In genomic region chr5:172886974-172887491, GRCh38 we compare ENCODE assay signal across 9 cellular contexts. TPM values are rescaled to one million over a fixed set of nuclear protein-coding genes. Genes with fewer than 3 reads are reported as not detected.
A peak's percentile ranks its signal among the peaks of the same experiment; 100 is the strongest.
DNase-seq lines count a peak whose midpoint lies in the region; ATAC-seq and TF ChIP-seq lines count a peak whose summit lies in the region.
"Had no signal": no experiment of that assay in that cellular context is flagged by ENCODE, and none has a peak within 500 bp of the region (broad histone marks: within the 10 kb centered on the region; RNA-seq: fewer than 3 reads in every experiment).

No MANE protein-coding gene starts in this region.

- intact Hi-C loops in ascending aorta (cut with DNase I) (no loop called here), left cardiac atrium (cut with DNase I) (no loop called here), psoas muscle (cut with DNase I) (no loop called here)

- H3K36me3 ChIP-seq in ascending aorta: peaks cover 0 to 9% of the 10 kb centered on the region in 2 donors
- H3K36me3 ChIP-seq in psoas muscle (ENCODE audit: insufficient read depth in 1 of 2, low read depth in 1 of 2): peaks cover 0 to 22% of the 10 kb centered on the region in 2 donors
- H3K36me3 ChIP-seq in MG63: peaks cover 80% of the 10 kb centered on the region

- H3K4me1 ChIP-seq in ascending aorta (peaks cover 21 to 49% of the 10 kb centered on the region in 2 donors), psoas muscle (peaks cover 25% of the 10 kb centered on the region)

- WGBS in psoas muscle, 3 donors: 69 to 73% (median 71%) methylated on average over 17 of the region's 17 CpGs

- H3K27ac ChIP-seq in ascending aorta (peak overlapping the region; percentile 99), psoas muscle (peak overlapping the region; percentile 64)
- H3K27ac ChIP-seq: epithelial cell of prostate had no signal

- peak; percentile 88 for DNase-seq in EL
- DNase-seq in ascending aorta (ENCODE audit: low spot score in 2 of 2): peak; percentile 72 to 95
- DNase-seq in left cardiac atrium: peak; percentile 77
- peak; percentile 80 to 84 for DNase-seq in psoas muscle
- no peak for DNase-seq in activated CD4-positive, alpha-beta T cell treated with anti-CD3 and anti-CD28 coated beads, Interleukin-2, amount 50 U/mL, for 4 hours
- no peak for DNase-seq in MG63
- no peak for DNase-seq in activated T-cell treated with anti-CD3 and anti-CD28 coated beads, Interleukin-2, amount 50 U/mL, for 48 hours

- no peak for TF ChIP-seq CTCF in ascending aorta (IDR thresholded peaks at IDR 0.05)
- TF ChIP-seq CTCF in psoas muscle (IDR thresholded peaks at IDR 0.05): no peak

- H3K9me3 ChIP-seq in ascending aorta: no peaks in the 10 kb centered on the region
- H3K9me3 ChIP-seq in psoas muscle: no peaks in the 10 kb centered on the region
- H3K9me3 ChIP-seq in MG63: peaks cover 2% of the 10 kb centered on the region; the same call in 1 of the 2 replicates

- ATAC-seq in left cardiac atrium (peak; percentile 74 to 89), psoas muscle (peak; percentile 25 to 81 (median 69)), HG02870 (IDR thresholded peaks at IDR 0.05; ENCODE audit: unreplicated experiment) (no peak)

- H3K27me3 ChIP-seq in ascending aorta (no peaks in the 10 kb centered on the region), psoas muscle (ENCODE audit: insufficient read depth in 3 of 3, low read length in 2 of 3) (no peaks in the 10 kb centered on the region), MG63 (no peaks in the 10 kb centered on the region)

- H3K4me3 ChIP-seq in ascending aorta (peak overlapping the region in 1 of 2 donors; percentile 2), psoas muscle (no peak overlapping the region), MG63 (no peak overlapping the region)

RNA-seq across cellular contexts. Expression of gene ERGIC1, which starts 53.0 kb away (rescaled TPM):
- total RNA-seq in ascending aorta: 184 TPM
- total RNA-seq in left cardiac atrium: 10 to 100 TPM; 77.3 to 90.8 TPM
- total RNA-seq in psoas muscle: 10 to 100 TPM; 49.9 to 86.5 (median 53.7) TPM
- 100 to 1,000 TPM in 1 of 3 donors, 10 to 100 TPM in 2; 50.5 to 116 (median 60.1) TPM for polyA plus RNA-seq in psoas muscle
- total RNA-seq in MG63 (2014; rRNA removed; shearing (Covaris generic); ENCODE audit: low replicate concordance): 65.6 and 98.8 TPM in 2 replicates

Comparison
In these comparisons a context has a peak if more than half of its experiments do, and no peak if none do; other contexts are left out.
1. DNase-seq: peak in EL (single experiment), ascending aorta (2 of 2), left cardiac atrium (single experiment) and psoas muscle (2 of 2); none in activated CD4-positive, alpha-beta T cell treated with anti-CD3 and anti-CD28 coated beads, Interleukin-2, amount 50 U/mL, for 4 hours (0 of 2), MG63 (single experiment) and activated T-cell treated with anti-CD3 and anti-CD28 coated beads, Interleukin-2, amount 50 U/mL, for 48 hours (0 of 2).